Comparison of ENCODE assay signal across 8 cellular contexts in genomic region chr12:51238510-51239334, GRCh38.
A peak's percentile ranks its signal among the peaks of the same experiment; 100 is the strongest.
DNase-seq lines count a peak whose midpoint lies in the region; ATAC-seq lines count a peak whose summit lies in the region.

Gene DAZAP2, plus strand, starts transcription at chr12:51238826. Its CDS starts 82 bp downstream, at chr12:51238908.

- peak; percentile 93 for DNase-seq in COLO829 (ENCODE audit: low spot score)
- DNase-seq in HS-5 (ENCODE audit: low read depth), result peak; percentile 79
- DNase-seq in NK-92 (lab: John Stamatoyannopoulos, UW; ENCODE audit: unreplicated experiment), result peak; percentile 83
- peak; percentile 94 for DNase-seq in activated CD8-positive, alpha-beta memory T cell treated with anti-CD3 and anti-CD28 coated beads for 24 hours
- peak; percentile 90 for DNase-seq in effector CD8-positive, alpha-beta T cell (lab: John Stamatoyannopoulos, UW)
- DNase-seq in memory B cell (ENCODE audit: low spot score in 2 of 2), result peak; percentile 91 to 92
- DNase-seq in stimulated activated CD8-positive, alpha-beta memory T cell treated with anti-CD3 and anti-CD28 coated beads, Interleukin-12 subunit alpha, Interleukin-12 subunit beta, amount 100 ng/mL, for 24 hours (ENCODE audit: extremely low read depth), result peak; percentile 93

- H3K4me1 Mint-ChIP-seq in memory B cell, result peaks cover 27% of the 10 kb centered on the region

- peak within 1 kb of the TSS; percentile 98 for H3K4me3 Mint-ChIP-seq in memory B cell

- no peaks in the 10 kb centered on the region for H3K9me3 Mint-ChIP-seq in memory B cell

- H3K27ac Mint-ChIP-seq in memory B cell, result peak within 1 kb of the TSS; percentile 100

- peaks cover 2% of the 10 kb centered on the region for H3K27me3 Mint-ChIP-seq in memory B cell

- ATAC-seq in GM19468 (IDR thresholded peaks at IDR 0.05; ENCODE audit: extremely low read depth, unreplicated experiment) (peak; percentile 92), memory B cell (ENCODE audit: low read depth) (peak; percentile 87)

- H3K36me3 Mint-ChIP-seq in memory B cell, result peaks cover 23% of the 10 kb centered on the region

Comparison
In these comparisons a context has a peak if more than half of its experiments do, and no peak if none do; other contexts are left out.
1. Peak in every context shown above with its lines: DNase-seq and ATAC-seq.